In the genomic region with DNA sequence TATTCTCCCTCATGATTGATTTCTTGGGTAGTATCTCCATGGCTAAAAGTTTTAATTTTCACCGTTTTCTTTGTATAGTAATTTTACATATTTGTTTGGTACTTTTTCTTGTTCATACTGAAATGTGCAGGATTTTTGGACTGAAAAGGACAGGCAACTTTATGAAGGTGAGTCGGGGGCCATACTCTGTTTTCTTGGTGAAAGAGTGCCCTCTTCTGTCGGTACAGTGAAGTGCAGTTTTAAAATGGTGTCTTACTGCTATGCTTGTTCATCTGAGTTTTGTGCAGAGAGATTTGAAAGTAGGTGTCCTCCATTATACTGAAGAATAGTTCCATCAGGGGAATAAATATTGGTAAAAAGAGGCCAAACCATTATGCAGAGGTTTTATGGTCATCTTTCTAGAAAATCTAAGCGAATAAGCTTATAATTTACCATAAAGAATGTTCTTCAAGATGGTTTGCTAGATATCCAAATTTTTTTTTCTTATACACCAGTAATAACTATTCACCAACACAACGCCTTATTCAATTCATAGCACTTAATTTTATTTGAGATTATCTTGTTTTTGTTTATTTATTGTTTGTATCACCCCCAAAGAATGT, we compare ENCODE assay signal across 9 cellular contexts. TPM values are rescaled to one million over a fixed set of nuclear protein-coding genes. Genes with fewer than 3 reads are reported as not detected.
A peak's percentile ranks its signal among the peaks of the same experiment; 100 is the strongest.
DNase-seq lines count a peak whose midpoint lies in the region; ATAC-seq and TF ChIP-seq lines count a peak whose summit lies in the region.
"Had no signal": no experiment of that assay in that cellular context is flagged by ENCODE, and none has a peak within 500 bp of the region (broad histone marks: within the 10 kb centered on the region; RNA-seq: fewer than 3 reads in every experiment).

No MANE protein-coding gene starts in this region.

- no peaks in the 10 kb centered on the region for H3K9me3 Mint-ChIP-seq in activated naive CD8-positive, alpha-beta T cell treated with anti-CD3 and anti-CD28 coated beads, Interleukin-2, amount 50 U/mL, for 24 hours
- no peaks in the 10 kb centered on the region for H3K9me3 Mint-ChIP-seq in activated naive CD8-positive, alpha-beta T cell treated with anti-CD3 and anti-CD28 coated beads for 36 hours
- no peaks in the 10 kb centered on the region for H3K9me3 Mint-ChIP-seq in nephron progenitor cell

- H3K4me3 Mint-ChIP-seq in activated naive CD8-positive, alpha-beta T cell treated with anti-CD3 and anti-CD28 coated beads, Interleukin-2, amount 50 U/mL, for 24 hours, result no peak overlapping the region
- no peak overlapping the region for H3K4me3 Mint-ChIP-seq in activated naive CD8-positive, alpha-beta T cell treated with anti-CD3 and anti-CD28 coated beads for 36 hours
- H3K4me3 Mint-ChIP-seq in nephron progenitor cell, result no peak overlapping the region

- ATAC-seq in activated naive CD8-positive, alpha-beta T cell treated with anti-CD3 and anti-CD28 coated beads, Interleukin-2, amount 50 U/mL, for 24 hours, result no peak
- peak; percentile 53 for ATAC-seq in HG02588 (IDR thresholded peaks at IDR 0.05; ENCODE audit: unreplicated experiment)

- no peaks in the 10 kb centered on the region for H3K4me1 Mint-ChIP-seq in activated naive CD8-positive, alpha-beta T cell treated with anti-CD3 and anti-CD28 coated beads, Interleukin-2, amount 50 U/mL, for 24 hours
- peaks cover 1% of the 10 kb centered on the region for H3K4me1 Mint-ChIP-seq in activated naive CD8-positive, alpha-beta T cell treated with anti-CD3 and anti-CD28 coated beads for 36 hours
- no peaks in the 10 kb centered on the region for H3K4me1 Mint-ChIP-seq in nephron progenitor cell

- DNase-seq in activated naive CD8-positive, alpha-beta T cell treated with anti-CD3 and anti-CD28 coated beads, Interleukin-2, amount 50 U/mL, for 24 hours, result peak; percentile 5
- DNase-seq in activated naive CD8-positive, alpha-beta T cell treated with anti-CD3 and anti-CD28 coated beads for 36 hours, result no peak
- DNase-seq in NCI-H748 treated with DMSO at 0.1 percent for 48 hours (lab: John Stamatoyannopoulos, UW) (peak; percentile 38), choroid plexus epithelial cell (ENCODE audit: low read depth) (peak; percentile 70), nephron progenitor cell (peak; percentile 54), cortex of kidney (lab: John Stamatoyannopoulos, UW) (no peak)
- no peak for DNase-seq in stimulated activated naive CD4-positive, alpha-beta T cell treated with Interleukin-2 at 50 U/mL for 16 hours (lab: John Stamatoyannopoulos, UW)

- no peak overlapping the region for H3K4me3 ChIP-seq in choroid plexus epithelial cell (ENCODE audit: low read depth, low read length)

- H3K27me3 Mint-ChIP-seq in activated naive CD8-positive, alpha-beta T cell treated with anti-CD3 and anti-CD28 coated beads, Interleukin-2, amount 50 U/mL, for 24 hours, result peaks cover 4% of the 10 kb centered on the region
- peaks cover 6% of the 10 kb centered on the region for H3K27me3 Mint-ChIP-seq in activated naive CD8-positive, alpha-beta T cell treated with anti-CD3 and anti-CD28 coated beads for 36 hours
- no peaks in the 10 kb centered on the region for H3K27me3 Mint-ChIP-seq in nephron progenitor cell (ENCODE audit: low read depth, poor library complexity)

- TF ChIP-seq CTCF in choroid plexus epithelial cell (conservative IDR thresholded peaks at IDR 0.05; ENCODE audit: low read depth, low read length) (peak; percentile 82), nephron progenitor cell (IDR thresholded peaks at IDR 0.05) (peak; percentile 72)

- H3K36me3 Mint-ChIP-seq in activated naive CD8-positive, alpha-beta T cell treated with anti-CD3 and anti-CD28 coated beads, Interleukin-2, amount 50 U/mL, for 24 hours (ENCODE audit: low read depth), result no peaks in the 10 kb centered on the region
- no peaks in the 10 kb centered on the region for H3K36me3 Mint-ChIP-seq in activated naive CD8-positive, alpha-beta T cell treated with anti-CD3 and anti-CD28 coated beads for 36 hours
- no peaks in the 10 kb centered on the region for H3K36me3 Mint-ChIP-seq in nephron progenitor cell (ENCODE audit: low read depth)

- H3K27ac Mint-ChIP-seq in activated naive CD8-positive, alpha-beta T cell treated with anti-CD3 and anti-CD28 coated beads, Interleukin-2, amount 50 U/mL, for 24 hours, result no peak overlapping the region
- no peak overlapping the region for H3K27ac Mint-ChIP-seq in activated naive CD8-positive, alpha-beta T cell treated with anti-CD3 and anti-CD28 coated beads for 36 hours
- no peak overlapping the region for H3K27ac Mint-ChIP-seq in nephron progenitor cell

RNA-seq across cellular contexts. Expression of a gene that starts 8.7 kb away (rescaled TPM):
- not detected for total RNA-seq in activated naive CD8-positive, alpha-beta T cell treated with anti-CD3 and anti-CD28 coated beads for 36 hours

RNA-seq across cellular contexts. Expression of a gene that starts 36.3 kb away (rescaled TPM):
- not detected for total RNA-seq in activated naive CD8-positive, alpha-beta T cell treated with anti-CD3 and anti-CD28 coated beads for 36 hours
- total RNA-seq: temporal lobe had no signal

Comparison
In these comparisons a context has a peak if more than half of its experiments do, and no peak if none do; other contexts are left out.
1. DNase-seq: peak in activated naive CD8-positive, alpha-beta T cell treated with anti-CD3 and anti-CD28 coated beads, Interleukin-2, amount 50 U/mL, for 24 hours (single experiment), NCI-H748 treated with DMSO at 0.1 percent for 48 hours (single experiment), choroid plexus epithelial cell (single experiment) and nephron progenitor cell (single experiment); none in activated naive CD8-positive, alpha-beta T cell treated with anti-CD3 and anti-CD28 coated beads for 36 hours (single experiment), stimulated activated naive CD4-positive, alpha-beta T cell treated with Interleukin-2 at 50 U/mL for 16 hours (single experiment) and cortex of kidney (single experiment).